In the genomic region with DNA sequence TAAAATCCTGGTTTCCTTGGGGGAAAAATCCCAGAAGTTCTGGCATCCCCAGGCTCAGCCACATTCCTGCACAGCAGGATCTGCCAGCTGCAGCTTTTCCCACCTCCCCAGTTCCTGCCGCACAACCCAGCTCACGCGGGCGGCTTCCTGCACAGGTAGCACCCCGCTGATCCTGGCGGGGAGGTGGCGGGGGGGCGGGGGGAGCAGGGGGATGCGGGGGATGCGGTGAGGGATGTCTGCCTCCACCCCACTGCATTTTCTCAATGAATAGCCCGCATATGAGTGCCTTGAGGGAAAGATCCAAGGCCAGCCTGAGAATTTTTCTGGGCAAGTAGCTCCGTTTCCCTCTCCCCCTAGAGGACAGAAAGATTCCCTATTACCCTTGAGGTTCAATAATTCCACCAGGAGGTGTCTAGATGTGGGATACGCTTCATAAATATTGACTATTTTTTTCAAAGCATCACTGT, we compare ENCODE assay signal across 12 cellular contexts. TPM values are rescaled to one million over a fixed set of nuclear protein-coding genes. Genes with fewer than 3 reads are reported as not detected.
DNase-seq lines count a peak whose midpoint lies in the region; FAIRE-seq and TF ChIP-seq lines count a peak whose summit lies in the region.
"Had no signal": no experiment of that assay in that cellular context is flagged by ENCODE, and none has a peak within 500 bp of the region (broad histone marks: within the 10 kb centered on the region; RNA-seq: fewer than 3 reads in every experiment).

No MANE protein-coding gene starts in this region.

- H3K36me3 ChIP-seq in BJ (ENCODE audit: control insufficient read depth, insufficient read depth, low read length) = no peaks in the 10 kb centered on the region
- H3K36me3 ChIP-seq: gastrocnemius medialis had no signal

- no peaks in the 10 kb centered on the region for H3K27me3 ChIP-seq in BJ (ENCODE audit: control insufficient read depth, insufficient read depth, low read length)
- H3K27me3 ChIP-seq: gastrocnemius medialis had no signal

- CTCF ChIA-PET in BJ (lab: Yijun Ruan, JAX) = interaction anchor here (0.6 to 2.3 kb wide), 2 partner anchors 12 to 19 kb away, joined by 3 to 6 read pairs; no protein-coding TSS in a partner anchor

- DNase-seq in BJ (ENCODE audit: low read depth) (no peak), NCI-H226 (peak; percentile 82), fibroblast of pulmonary artery (ENCODE audit: low read depth) (peak; percentile 54), posterior vena cava (ENCODE audit: low spot score) (peak; percentile 82), T1000 (lab: John Stamatoyannopoulos, UW) (no peak), NCI-H510A (lab: John Stamatoyannopoulos, UW) (no peak), dermis blood vessel endothelial cell (no peak), HTR-8/SVneo (ENCODE audit: insufficient read length, low spot score) (no peak)
- DNase-seq: gastrocnemius medialis, SHP77 had no signal

- POLR2A ChIA-PET in BJ (lab: Charles Lee) = no interaction called here

- intact Hi-C loops in posterior vena cava (cut with DNase I) = no loop called here

- FAIRE-seq in HTR-8/SVneo (lab: Jason Lieb, UNC) = no peak
- FAIRE-seq: D721Med had no signal

- no peak overlapping the region for H3K4me3 ChIP-seq in BJ (ENCODE audit: low read depth, low read length)
- H3K4me3 ChIP-seq in fibroblast of pulmonary artery (replicated peaks; ENCODE audit: low read depth, low read length) = no peak overlapping the region
- H3K4me3 ChIP-seq: gastrocnemius medialis, mucosa of descending colon had no signal

- TF ChIP-seq CTCF in BJ (IDR thresholded peaks at IDR 0.05; ENCODE audit: insufficient read depth, low read depth, low read length) (peak; percentile 28; the same call in 1 of the 2 replicates), fibroblast of pulmonary artery (IDR thresholded peaks at IDR 0.05; ENCODE audit: low read length, missing control alignments) (peak; percentile 40)

RNA-seq across cellular contexts. Expression of gene GFPT2, which starts 21.1 kb away (rescaled TPM):
- 4.7 and 6.1 TPM in 2 replicates for polyA plus RNA-seq in BJ (2011; rRNA removed)
- 2.4 and 4.3 TPM in 2 replicates for polyA minus RNA-seq in BJ (2011; rRNA and poly(A)+ RNA removed)
- total RNA-seq in posterior vena cava (10 to 100 TPM; 75.4 to 83.3 TPM), dermis blood vessel endothelial cell (0.60 and 0.68 TPM in 2 replicates)

RNA-seq across cellular contexts. Expression of gene MAPK9, which starts 40.2 kb away (rescaled TPM):
- polyA plus RNA-seq in BJ (2011; rRNA removed) = 31.6 and 35.0 TPM in 2 replicates
- polyA minus RNA-seq in BJ (2011; rRNA and poly(A)+ RNA removed) = 22.7 and 25.0 TPM in 2 replicates
- 10 to 100 TPM; 27.9 to 34.9 TPM for total RNA-seq in posterior vena cava
- 27.4 and 28.5 TPM in 2 replicates for total RNA-seq in dermis blood vessel endothelial cell

Comparison
In these comparisons a context has a peak if more than half of its experiments do, and no peak if none do; other contexts are left out.
1. DNase-seq: peak in NCI-H226 (single experiment), fibroblast of pulmonary artery (single experiment) and posterior vena cava (single experiment); none in BJ (single experiment), T1000 (single experiment), NCI-H510A (single experiment), dermis blood vessel endothelial cell (single experiment) and HTR-8/SVneo (single experiment).
2. RNA of gene GFPT2, which starts 21.1 kb away (total RNA-seq): 75.4 to 83.3 TPM in posterior vena cava; 0.60 to 0.68 TPM in dermis blood vessel endothelial cell; every median in the first group is over 10 times any median in the second.